In genomic region chr2:206801417-206801772, GRCh38 we compare ENCODE assay signal across 16 cellular contexts. TPM values are rescaled to one million over a fixed set of nuclear protein-coding genes. Genes with fewer than 3 reads are reported as not detected.
DNase-seq lines count a peak whose midpoint lies in the region; ATAC-seq and TF ChIP-seq lines count a peak whose summit lies in the region.
"Had no signal": no experiment of that assay in that cellular context is flagged by ENCODE, and none has a peak within 500 bp of the region (broad histone marks: within the 10 kb centered on the region; RNA-seq: fewer than 3 reads in every experiment).

No MANE protein-coding gene starts in this region.

- H4K5ac ChIP-seq in mesendoderm (ENCODE audit: low read length) = no peak overlapping the region

- H3K9me3 Mint-ChIP-seq in WTC11 = no peaks in the 10 kb centered on the region

- no peak for ATAC-seq in WTC11
- ATAC-seq in body of pancreas = no peak

- H3K36me3 ChIP-seq in HUES48 (ENCODE audit: control insufficient read depth, insufficient read depth, low read length) = peaks cover 20% of the 10 kb centered on the region
- no peaks in the 10 kb centered on the region for H3K36me3 ChIP-seq in mesendoderm (ENCODE audit: control insufficient read depth, insufficient read depth, low read length)
- H3K36me3 ChIP-seq in body of pancreas (replicated peaks in 1 of 2; ENCODE audit: insufficient read depth in 1 of 2, low read depth in 2 of 2) = no peaks in the 10 kb centered on the region

- H3K4me1 ChIP-seq in HUES48 (ENCODE audit: control insufficient read depth, insufficient read depth, low read length) = peaks cover 54% of the 10 kb centered on the region
- peaks cover 2% of the 10 kb centered on the region for H3K4me1 ChIP-seq in mesendoderm (ENCODE audit: control insufficient read depth, low read depth, low read length)
- peaks cover 5% of the 10 kb centered on the region for H3K4me1 ChIP-seq in body of pancreas

- TF ChIP-seq POLR2A in body of pancreas (IDR thresholded peaks at IDR 0.05) = no peak

- H3K23ac ChIP-seq in mesendoderm (ENCODE audit: low read length) = no peak overlapping the region

- no peak overlapping the region for H3K4ac ChIP-seq in mesendoderm (ENCODE audit: low read depth, low read length)

- POLR2A ChIA-PET in WTC11 (lab: Charles Lee) = interaction anchor here (0.5 to 1.4 kb wide), 2 partner anchors 365 to 903 kb away, joined by 3 to 4 read pairs; partner anchors contain the start of gene KLF7

- H3K27ac Mint-ChIP-seq in WTC11 = peak overlapping the region; percentile 54; the same call in 1 of the 2 replicates

- H3K9me3 ChIP-seq in HUES48 (ENCODE audit: control insufficient read depth, insufficient read depth, low read length) (no peaks in the 10 kb centered on the region), body of pancreas (no peaks in the 10 kb centered on the region)

- no peak overlapping the region for H4K8ac ChIP-seq in mesendoderm (ENCODE audit: low read depth, low read length)

- DNase-seq in NCI-H2196 (lab: John Stamatoyannopoulos, UW; ENCODE audit: unreplicated experiment) = peak; percentile 43
- DNase-seq in NCI-H2196 treated with DMSO at 0.1 percent for 48 hours (lab: John Stamatoyannopoulos, UW; ENCODE audit: unreplicated experiment) = no peak
- no peak for DNase-seq in WTC11 (ENCODE audit: low spot score)
- peak; percentile 32 for DNase-seq in mesendoderm
- no peak for DNase-seq in body of pancreas
- DNase-seq in SW480 (ENCODE audit: low spot score) = no peak
- DNase-seq in stimulated activated CD4-positive, alpha-beta T cell treated with anti-CD3 and anti-CD28 coated beads, Interleukin-2, amount 100 ng/mL, for 48 hours = no peak
- DNase-seq: 8988T, DND-41, HCEC 1CT, KG1, NCI-H1417 treated with DMSO at 0.1 percent for 48 hours, NCI-H187 treated with DMSO at 0.1 percent for 48 hours, NCI-H510A treated with DMSO at 0.1 percent for 48 hours, SW 1271 had no signal

- no peak overlapping the region for H3K56ac ChIP-seq in mesendoderm (ENCODE audit: low read length)

- intact Hi-C loops in body of pancreas (cut with DNase I) = loop anchor here (5.0 kb wide), 1 partner anchor 671 kb away; no protein-coding TSS in a partner anchor

- H3K27me3 Mint-ChIP-seq in WTC11 (ENCODE audit: low read depth) = no peaks in the 10 kb centered on the region

- H3K4me3 ChIP-seq in HUES48 (ENCODE audit: low read depth, low read length) (no peak overlapping the region), mesendoderm (ENCODE audit: low read length) (no peak overlapping the region), body of pancreas (no peak overlapping the region)

- no peak overlapping the region for H2AK5ac ChIP-seq in mesendoderm (ENCODE audit: low read length)

- no peaks in the 10 kb centered on the region for H3K79me1 ChIP-seq in mesendoderm (ENCODE audit: low read length)

- no peak overlapping the region for H2BK5ac ChIP-seq in mesendoderm (ENCODE audit: low read length)

- peak overlapping the region; percentile 71 for H3K27ac ChIP-seq in HUES48 (ENCODE audit: low read depth, low read length)
- no peak overlapping the region for H3K27ac ChIP-seq in mesendoderm (ENCODE audit: low read depth, low read length)
- no peak overlapping the region for H3K27ac ChIP-seq in body of pancreas

- CTCF ChIA-PET in WTC11 (lab: Charles Lee) = interaction anchor here (0.7 to 5.0 kb wide), 17 partner anchors 17 to 675 kb away, joined by 3 to 34 read pairs (median 7); no protein-coding TSS in a partner anchor

- peaks cover 74% of the 10 kb centered on the region for H3K4me1 Mint-ChIP-seq in WTC11

- no peak overlapping the region for H2BK120ac ChIP-seq in mesendoderm (ENCODE audit: low read depth, low read length)

- H3K18ac ChIP-seq in mesendoderm (ENCODE audit: low read length) = no peak overlapping the region

- H3K9ac ChIP-seq in HUES48 (ENCODE audit: low read depth, low read length) (no peak overlapping the region), mesendoderm (ENCODE audit: low read length) (no peak overlapping the region)

- H3K36me3 Mint-ChIP-seq in WTC11 = peaks cover 17% of the 10 kb centered on the region

- H3K27me3 ChIP-seq in HUES48 (ENCODE audit: control insufficient read depth, insufficient read depth, low read length) (no peaks in the 10 kb centered on the region), mesendoderm (ENCODE audit: insufficient read depth, low read length, poor library complexity) (no peaks in the 10 kb centered on the region), body of pancreas (no peaks in the 10 kb centered on the region)

- no peak overlapping the region for H3K4me3 Mint-ChIP-seq in WTC11

- TF ChIP-seq CTCF in WTC11 (IDR thresholded peaks at IDR 0.05) (no peak), body of pancreas (IDR thresholded peaks at IDR 0.05) (no peak)

- H2BK15ac ChIP-seq in mesendoderm (replicated peaks; ENCODE audit: low read depth) = no peak overlapping the region

- H3K4me2 ChIP-seq in mesendoderm (ENCODE audit: low read length) = no peak overlapping the region

- WGBS in mesendoderm (ENCODE audit: extremely low coverage, insufficient coverage, low lambda C conversion rate) = no CpG with 5 or more reads among the region's 4 CpGs
- WGBS in body of pancreas, 2 donors = 72 to 84% methylated on average over 4 of the region's 4 CpGs

- no peaks in the 10 kb centered on the region for H3K79me2 ChIP-seq in mesendoderm (ENCODE audit: control insufficient read depth, insufficient read depth, low read length)

TF ChIP-seq in WTC11, 78 proteins besides CTCF, POLR2A, EP300 and RAD21 (continues in another document):
- TF ChIP-seq FOXJ3 (CRISPR knock-in tag; IDR thresholded peaks at IDR 0.05; ENCODE audit: borderline replicate concordance) (no peak), ZNF416 (CRISPR knock-in tag; IDR thresholded peaks at IDR 0.05) (no peak), CREB1 (CRISPR knock-in tag; IDR thresholded peaks at IDR 0.05) (no peak), ZNF263 (CRISPR knock-in tag; IDR thresholded peaks at IDR 0.05; ENCODE audit: low read depth) (no peak), SMAD4 (CRISPR knock-in tag; IDR thresholded peaks at IDR 0.05) (no peak), KAT7 (CRISPR knock-in tag; IDR thresholded peaks at IDR 0.05; ENCODE audit: borderline replicate concordance) (no peak)
- TF ChIP-seq, protein P1, sequence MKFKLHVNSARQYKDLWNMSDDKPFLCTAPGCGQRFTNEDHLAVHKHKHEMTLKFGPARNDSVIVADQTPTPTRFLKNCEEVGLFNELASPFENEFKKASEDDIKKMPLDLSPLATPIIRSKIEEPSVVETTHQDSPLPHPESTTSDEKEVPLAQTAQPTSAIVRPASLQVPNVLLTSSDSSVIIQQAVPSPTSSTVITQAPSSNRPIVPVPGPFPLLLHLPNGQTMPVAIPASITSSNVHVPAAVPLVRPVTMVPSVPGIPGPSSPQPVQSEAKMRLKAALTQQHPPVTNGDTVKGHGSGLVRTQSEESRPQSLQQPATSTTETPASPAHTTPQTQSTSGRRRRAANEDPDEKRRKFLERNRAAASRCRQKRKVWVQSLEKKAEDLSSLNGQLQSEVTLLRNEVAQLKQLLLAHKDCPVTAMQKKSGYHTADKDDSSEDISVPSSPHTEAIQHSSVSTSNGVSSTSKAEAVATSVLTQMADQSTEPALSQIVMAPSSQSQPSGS (CRISPR knock-in tag; IDR thresholded peaks at IDR 0.05; ENCODE audit: borderline replicate concordance, low read depth) = no peak
- TF ChIP-seq, protein P2, sequence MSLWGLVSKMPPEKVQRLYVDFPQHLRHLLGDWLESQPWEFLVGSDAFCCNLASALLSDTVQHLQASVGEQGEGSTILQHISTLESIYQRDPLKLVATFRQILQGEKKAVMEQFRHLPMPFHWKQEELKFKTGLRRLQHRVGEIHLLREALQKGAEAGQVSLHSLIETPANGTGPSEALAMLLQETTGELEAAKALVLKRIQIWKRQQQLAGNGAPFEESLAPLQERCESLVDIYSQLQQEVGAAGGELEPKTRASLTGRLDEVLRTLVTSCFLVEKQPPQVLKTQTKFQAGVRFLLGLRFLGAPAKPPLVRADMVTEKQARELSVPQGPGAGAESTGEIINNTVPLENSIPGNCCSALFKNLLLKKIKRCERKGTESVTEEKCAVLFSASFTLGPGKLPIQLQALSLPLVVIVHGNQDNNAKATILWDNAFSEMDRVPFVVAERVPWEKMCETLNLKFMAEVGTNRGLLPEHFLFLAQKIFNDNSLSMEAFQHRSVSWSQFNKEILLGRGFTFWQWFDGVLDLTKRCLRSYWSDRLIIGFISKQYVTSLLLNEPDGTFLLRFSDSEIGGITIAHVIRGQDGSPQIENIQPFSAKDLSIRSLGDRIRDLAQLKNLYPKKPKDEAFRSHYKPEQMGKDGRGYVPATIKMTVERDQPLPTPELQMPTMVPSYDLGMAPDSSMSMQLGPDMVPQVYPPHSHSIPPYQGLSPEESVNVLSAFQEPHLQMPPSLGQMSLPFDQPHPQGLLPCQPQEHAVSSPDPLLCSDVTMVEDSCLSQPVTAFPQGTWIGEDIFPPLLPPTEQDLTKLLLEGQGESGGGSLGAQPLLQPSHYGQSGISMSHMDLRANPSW (CRISPR knock-in tag; conservative IDR thresholded peaks at IDR 0.05; ENCODE audit: low read depth) = no peak

RNA-seq across cellular contexts. Expression of gene FASTKD2, which starts 36.0 kb away (rescaled TPM):
- 26.2 to 33.7 TPM (median 26.3 TPM) in 3 replicates for total RNA-seq in WTC11 (2021)
- 30.1 TPM for polyA plus RNA-seq in mesendoderm (2013, experiment 1 of 2)
- polyA plus RNA-seq in mesendoderm (2013, experiment 2 of 2) = 29.6 TPM
- total RNA-seq in body of pancreas = 10 to 100 TPM; 15.3 to 16.5 TPM

RNA-seq across cellular contexts. Expression of gene MDH1B, which starts 36.3 kb away (rescaled TPM):
- total RNA-seq in WTC11 (2021) (1.6 to 1.9 TPM (median 1.6 TPM) in 3 replicates), body of pancreas (1 to 10 TPM; 1.0 to 3.0 TPM)
- 0.95 TPM for polyA plus RNA-seq in mesendoderm (2013, experiment 1 of 2)
- 1.1 TPM for polyA plus RNA-seq in mesendoderm (2013, experiment 2 of 2)

Comparison
In these comparisons a context has a peak if more than half of its experiments do, and no peak if none do; other contexts are left out.
1. DNase-seq: peak in NCI-H2196 (single experiment) and mesendoderm (single experiment); none in NCI-H2196 treated with DMSO at 0.1 percent for 48 hours (single experiment), WTC11 (single experiment), body of pancreas (0 of 4), SW480 (single experiment) and stimulated activated CD4-positive, alpha-beta T cell treated with anti-CD3 and anti-CD28 coated beads, Interleukin-2, amount 100 ng/mL, for 48 hours (0 of 2).